In genomic region chr4:108834787-108835384, GRCh38 we compare ENCODE assay signal across 8 cellular contexts.
DNase-seq lines count a peak whose midpoint lies in the region; ATAC-seq and TF ChIP-seq lines count a peak whose summit lies in the region.

No MANE protein-coding gene starts in this region.

- H3K79me2 ChIP-seq in H9 (ENCODE audit: insufficient read depth, low read length): no peaks in the 10 kb centered on the region

- ATAC-seq in GM21717 (IDR thresholded peaks at IDR 0.05; ENCODE audit: unreplicated experiment): no peak
- no peak for ATAC-seq in GM19023 (IDR thresholded peaks at IDR 0.05; ENCODE audit: unreplicated experiment)

- H3K9me3 ChIP-seq in H9 (ENCODE audit: control insufficient read depth, low read depth, low read length) (no peaks in the 10 kb centered on the region), sigmoid colon (no peaks in the 10 kb centered on the region)

- H3K4me1 ChIP-seq in H9 (ENCODE audit: insufficient read depth, low read length): no peaks in the 10 kb centered on the region
- peaks cover 0 to 15% (median 6%) of the 10 kb centered on the region in 4 donors for H3K4me1 ChIP-seq in sigmoid colon

- H3K23me2 ChIP-seq in H9 (ENCODE audit: insufficient read length, low read depth, low read length, poor library complexity, severe bottlenecking): no peaks in the 10 kb centered on the region

- H3K79me1 ChIP-seq in H9 (ENCODE audit: insufficient read depth, low read depth, low read length, poor library complexity, severe bottlenecking): no peaks in the 10 kb centered on the region

- no peak for TF ChIP-seq POLR2A in sigmoid colon (IDR thresholded peaks at IDR 0.05)

- H2BK20ac ChIP-seq in H9 (ENCODE audit: low read depth, low read length, poor library complexity, severe bottlenecking): no peak overlapping the region

- H2BK12ac ChIP-seq in H9 (ENCODE audit: insufficient read length, low read depth, low read length): no peak overlapping the region

- 0 out of 4 replicates have a peak, but pooled peaks cover 0 to 5% of the 10 kb centered on the region in 2 experiments for H3K4me1 Mint-ChIP-seq in H9

- no peaks in the 10 kb centered on the region for H3K27me3 Mint-ChIP-seq in H9 (ENCODE audit: low read depth)

- no peak overlapping the region for H3K14ac ChIP-seq in H9 (ENCODE audit: insufficient read depth, low read length)

- no peak overlapping the region for H3K9ac ChIP-seq in H9 (ENCODE audit: extremely low read depth, insufficient read length, low read length)

- H3K27me3 ChIP-seq in H9 (ENCODE audit: insufficient read depth, low read length) (no peaks in the 10 kb centered on the region), sigmoid colon (no peaks in the 10 kb centered on the region)

- H4K20me1 ChIP-seq in H9 (ENCODE audit: control insufficient read depth, insufficient read depth, insufficient read length): no peaks in the 10 kb centered on the region

- no peak overlapping the region for H3T11ph ChIP-seq in H9 (ENCODE audit: low read length)

- H3K4me3 ChIP-seq in fibroblast of mammary gland (ENCODE audit: control insufficient read depth, low read depth, low read length) (no peak overlapping the region), sigmoid colon (no peak overlapping the region)

- no peak overlapping the region for H3K56ac ChIP-seq in H9 (ENCODE audit: insufficient read length, low read depth, low read length)

- no peak overlapping the region for H3K23ac ChIP-seq in H9 (ENCODE audit: insufficient read length, low read depth, low read length)

- WGBS in H9 (ENCODE audit: extremely low coverage, insufficient read length, low lambda C conversion rate): no CpG with 5 or more reads among the region's 4 CpGs
- 43 to 45% methylated on average over 4 of the region's 4 CpGs for WGBS in sigmoid colon, 2 donors

- no peak overlapping the region for H3K4me3 Mint-ChIP-seq in H9

- no peak overlapping the region for H2BK5ac ChIP-seq in H9 (ENCODE audit: insufficient read length, low read length)

- TF ChIP-seq CTCF in H9 (conservative IDR thresholded peaks at IDR 0.05) (peak; percentile 81), fibroblast of mammary gland (conservative IDR thresholded peaks at IDR 0.05; ENCODE audit: control insufficient read depth, insufficient read depth, low read depth, low read length) (peak; percentile 80), sigmoid colon (IDR thresholded peaks at IDR 0.05) (peak in 3 of 4 experiments; percentile 31 to 39 (median 36))

- no peaks in the 10 kb centered on the region for H3K36me3 ChIP-seq in sigmoid colon

- H4K5ac ChIP-seq in H9 (ENCODE audit: insufficient read length, low read depth, low read length): no peak overlapping the region

- H3K9me3 Mint-ChIP-seq in H9: no peaks in the 10 kb centered on the region

- no peak overlapping the region for H4K8ac ChIP-seq in H9 (replicated peaks; ENCODE audit: insufficient read length, low read depth, low read length)

- intact Hi-C loops in sigmoid colon (cut with DNase I): no loop called here

- H3K4me2 ChIP-seq in H9 (ENCODE audit: insufficient read depth, insufficient read length, low read length): no peak overlapping the region

- H3K4ac ChIP-seq in H9 (ENCODE audit: low read depth, low read length): no peak overlapping the region

- H3K27ac ChIP-seq in H9 (ENCODE audit: insufficient read length, low read depth, low read length) (no peak overlapping the region), sigmoid colon (no peak overlapping the region)

- no peak overlapping the region for H2AK5ac ChIP-seq in H9 (ENCODE audit: insufficient read length, low read length)

- no peak overlapping the region for H3K18ac ChIP-seq in H9 (ENCODE audit: insufficient read length, low read depth, low read length)

- H2AFZ ChIP-seq in H9 (ENCODE audit: low read length): no peak overlapping the region

- H2BK15ac ChIP-seq in H9 (ENCODE audit: low read depth, low read length): no peak overlapping the region

- no peak overlapping the region for H3K27ac Mint-ChIP-seq in H9

- no peak overlapping the region for H2BK120ac ChIP-seq in H9 (ENCODE audit: low read depth, low read length, poor library complexity, severe bottlenecking)

- DNase-seq in COR-L47 (lab: John Stamatoyannopoulos, UW): peak; percentile 29
- DNase-seq in H9: no peak
- DNase-seq in RPMI7951 (ENCODE audit: low read depth): peak; percentile 41
- DNase-seq in fibroblast of mammary gland (ENCODE audit: low read depth): peak; percentile 75
- DNase-seq in sigmoid colon: no peak
- no peak for DNase-seq in DMS79 (lab: John Stamatoyannopoulos, UW)

- no peak overlapping the region for H4K91ac ChIP-seq in H9 (ENCODE audit: insufficient read length, low read depth, low read length)

- no peaks in the 10 kb centered on the region for H3K36me3 Mint-ChIP-seq in H9 (ENCODE audit: insufficient read depth in 1 of 3, low read depth in 3 of 3)

- TF ChIP-seq EP300 in sigmoid colon (IDR thresholded peaks at IDR 0.05): no peak

Comparison
In these comparisons a context has a peak if more than half of its experiments do, and no peak if none do; other contexts are left out.
1. DNase-seq: peak in COR-L47 (single experiment), RPMI7951 (single experiment) and fibroblast of mammary gland (single experiment); none in H9 (single experiment), sigmoid colon (single experiment) and DMS79 (single experiment).
2. Peak in every context shown above with its lines, with median percentiles within 50 percentile points of each other: CTCF ChIP-seq.